Comparison of ENCODE assay signal across 1 cellular context in the genomic region with DNA sequence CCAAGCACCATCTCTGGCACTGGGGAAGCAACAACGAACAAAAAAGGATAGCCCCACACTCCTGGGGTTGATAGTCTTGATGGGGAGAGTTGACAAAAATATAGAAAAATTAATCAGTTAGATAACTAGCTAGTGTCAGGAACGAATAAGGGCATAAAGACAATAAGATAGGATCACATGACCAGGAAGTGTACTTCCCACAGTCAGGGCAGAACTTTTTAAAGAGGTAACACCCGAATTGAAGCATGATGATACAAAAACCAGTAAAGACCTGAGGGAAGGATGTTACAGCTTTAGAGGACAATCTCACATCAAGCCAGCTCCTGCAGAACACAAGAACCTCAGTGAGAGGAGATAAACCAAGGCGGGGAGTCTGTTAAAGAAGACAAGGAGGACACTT.
TF ChIP-seq lines count a peak whose summit lies in the region.

No MANE protein-coding gene starts in this region.

TF ChIP-seq in GM23338, 12 proteins besides CTCF, POLR2A, EP300 and RAD21 (continued from another document):
- TF ChIP-seq, protein P1, sequence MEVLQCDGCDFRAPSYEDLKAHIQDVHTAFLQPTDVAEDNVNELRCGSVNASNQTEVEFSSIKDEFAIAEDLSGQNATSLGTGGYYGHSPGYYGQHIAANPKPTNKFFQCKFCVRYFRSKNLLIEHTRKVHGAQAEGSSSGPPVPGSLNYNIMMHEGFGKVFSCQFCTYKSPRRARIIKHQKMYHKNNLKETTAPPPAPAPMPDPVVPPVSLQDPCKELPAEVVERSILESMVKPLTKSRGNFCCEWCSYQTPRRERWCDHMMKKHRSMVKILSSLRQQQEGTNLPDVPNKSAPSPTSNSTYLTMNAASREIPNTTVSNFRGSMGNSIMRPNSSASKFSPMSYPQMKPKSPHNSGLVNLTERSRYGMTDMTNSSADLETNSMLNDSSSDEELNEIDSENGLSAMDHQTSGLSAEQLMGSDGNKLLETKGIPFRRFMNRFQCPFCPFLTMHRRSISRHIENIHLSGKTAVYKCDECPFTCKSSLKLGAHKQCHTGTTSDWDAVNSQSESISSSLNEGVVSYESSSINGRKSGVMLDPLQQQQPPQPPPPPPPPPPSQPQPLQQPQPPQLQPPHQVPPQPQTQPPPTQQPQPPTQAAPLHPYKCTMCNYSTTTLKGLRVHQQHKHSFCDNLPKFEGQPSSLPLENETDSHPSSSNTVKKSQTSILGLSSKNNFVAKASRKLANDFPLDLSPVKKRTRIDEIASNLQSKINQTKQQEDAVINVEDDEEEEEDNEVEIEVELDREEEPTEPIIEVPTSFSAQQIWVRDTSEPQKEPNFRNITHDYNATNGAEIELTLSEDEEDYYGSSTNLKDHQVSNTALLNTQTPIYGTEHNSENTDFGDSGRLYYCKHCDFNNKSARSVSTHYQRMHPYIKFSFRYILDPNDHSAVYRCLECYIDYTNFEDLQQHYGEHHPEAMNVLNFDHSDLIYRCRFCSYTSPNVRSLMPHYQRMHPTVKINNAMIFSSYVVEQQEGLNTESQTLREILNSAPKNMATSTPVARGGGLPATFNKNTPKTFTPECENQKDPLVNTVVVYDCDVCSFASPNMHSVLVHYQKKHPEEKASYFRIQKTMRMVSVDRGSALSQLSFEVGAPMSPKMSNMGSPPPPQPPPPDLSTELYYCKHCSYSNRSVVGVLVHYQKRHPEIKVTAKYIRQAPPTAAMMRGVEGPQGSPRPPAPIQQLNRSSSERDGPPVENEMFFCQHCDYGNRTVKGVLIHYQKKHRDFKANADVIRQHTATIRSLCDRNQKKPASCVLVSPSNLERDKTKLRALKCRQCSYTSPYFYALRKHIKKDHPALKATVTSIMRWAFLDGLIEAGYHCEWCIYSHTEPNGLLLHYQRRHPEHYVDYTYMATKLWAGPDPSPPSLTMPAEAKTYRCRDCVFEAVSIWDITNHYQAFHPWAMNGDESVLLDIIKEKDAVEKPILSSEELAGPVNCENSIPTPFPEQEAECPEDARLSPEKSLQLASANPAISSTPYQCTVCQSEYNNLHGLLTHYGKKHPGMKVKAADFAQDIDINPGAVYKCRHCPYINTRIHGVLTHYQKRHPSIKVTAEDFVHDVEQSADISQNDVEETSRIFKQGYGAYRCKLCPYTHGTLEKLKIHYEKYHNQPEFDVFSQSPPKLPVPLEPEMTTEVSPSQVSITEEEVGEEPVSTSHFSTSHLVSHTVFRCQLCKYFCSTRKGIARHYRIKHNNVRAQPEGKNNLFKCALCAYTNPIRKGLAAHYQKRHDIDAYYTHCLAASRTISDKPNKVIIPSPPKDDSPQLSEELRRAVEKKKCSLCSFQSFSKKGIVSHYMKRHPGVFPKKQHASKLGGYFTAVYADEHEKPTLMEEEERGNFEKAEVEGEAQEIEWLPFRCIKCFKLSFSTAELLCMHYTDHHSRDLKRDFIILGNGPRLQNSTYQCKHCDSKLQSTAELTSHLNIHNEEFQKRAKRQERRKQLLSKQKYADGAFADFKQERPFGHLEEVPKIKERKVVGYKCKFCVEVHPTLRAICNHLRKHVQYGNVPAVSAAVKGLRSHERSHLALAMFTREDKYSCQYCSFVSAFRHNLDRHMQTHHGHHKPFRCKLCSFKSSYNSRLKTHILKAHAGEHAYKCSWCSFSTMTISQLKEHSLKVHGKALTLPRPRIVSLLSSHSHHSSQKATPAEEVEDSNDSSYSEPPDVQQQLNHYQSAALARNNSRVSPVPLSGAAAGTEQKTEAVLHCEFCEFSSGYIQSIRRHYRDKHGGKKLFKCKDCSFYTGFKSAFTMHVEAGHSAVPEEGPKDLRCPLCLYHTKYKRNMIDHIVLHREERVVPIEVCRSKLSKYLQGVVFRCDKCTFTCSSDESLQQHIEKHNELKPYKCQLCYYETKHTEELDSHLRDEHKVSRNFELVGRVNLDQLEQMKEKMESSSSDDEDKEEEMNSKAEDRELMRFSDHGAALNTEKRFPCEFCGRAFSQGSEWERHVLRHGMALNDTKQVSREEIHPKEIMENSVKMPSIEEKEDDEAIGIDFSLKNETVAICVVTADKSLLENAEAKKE (CRISPR knock-in tag; IDR thresholded peaks at IDR 0.05), result no peak
- no peak for TF ChIP-seq ZNF331 (CRISPR knock-in tag; IDR thresholded peaks at IDR 0.05; ENCODE audit: low read depth)
- TF ChIP-seq EZH2phosphoT487 (IDR thresholded peaks at IDR 0.05; ENCODE audit: unreplicated experiment), result no peak
TF ChIP-seq in GM23338: peak in this region for 0.
